ENCODE assay signal across 7 cellular contexts in genomic region chr14:68792022-68792829, GRCh38. TPM values are rescaled to one million over a fixed set of nuclear protein-coding genes. Genes with fewer than 3 reads are reported as not detected.
DNase-seq lines count a peak whose midpoint lies in the region; ATAC-seq and TF ChIP-seq lines count a peak whose summit lies in the region.

No MANE protein-coding gene starts in this region.

- peak overlapping the region; percentile 99 for H3K27ac ChIP-seq in neural progenitor cell

- H3K27me3 Mint-ChIP-seq in T-cell (no peaks in the 10 kb centered on the region), neural progenitor cell (ENCODE audit: insufficient read depth, low read depth) (peaks cover 33% of the 10 kb centered on the region)

- TF ChIP-seq CTCF in epithelial cell of proximal tubule (conservative IDR thresholded peaks at IDR 0.05; ENCODE audit: low read depth, low read length) (no peak), neural progenitor cell (IDR thresholded peaks at IDR 0.05) (no peak)

- peaks cover 88% of the 10 kb centered on the region for H3K79me2 ChIP-seq in neural progenitor cell (ENCODE audit: low read depth)

- H4K20me1 ChIP-seq in neural progenitor cell (ENCODE audit: low read depth) = peaks cover 56% of the 10 kb centered on the region

- peaks cover 98% of the 10 kb centered on the region for H3F3A ChIP-seq in neural progenitor cell (ENCODE audit: low read depth)

- H3K4me2 ChIP-seq in neural progenitor cell = peak overlapping the region; percentile 97

- H3K27me3 ChIP-seq in HAP-1 (ENCODE audit: low read depth) (no peaks in the 10 kb centered on the region), neural progenitor cell (no peaks in the 10 kb centered on the region)

- H3K9me3 ChIP-seq in HAP-1 (no peaks in the 10 kb centered on the region), neural progenitor cell (ENCODE audit: low read depth) (no peaks in the 10 kb centered on the region)

- in situ Hi-C loops in HAP-1 (cut with MboI; ENCODE audit: low sequenced_read_pairs) = no loop called here

- POLR2A ChIA-PET in T-cell (lab: Charles Lee) = interaction anchor here (0.6 to 2.9 kb wide), 15 partner anchors 9 to 812 kb away, joined by 3 to 26 read pairs (median 7); no protein-coding TSS in a partner anchor

- no peaks in the 10 kb centered on the region for H3K9me3 Mint-ChIP-seq in T-cell
- peaks cover 12% of the 10 kb centered on the region for H3K9me3 Mint-ChIP-seq in neural progenitor cell

- CTCF ChIA-PET in T-cell (lab: Charles Lee) = interaction anchor here (0.6 to 7.1 kb wide), 18 partner anchors 12 to 1433 kb away, joined by 3 to 95 read pairs (median 4); partner anchors contain the start of gene ATP6V1D (in 1 of the 2)

- H3K36me3 Mint-ChIP-seq in T-cell (peaks cover 36% of the 10 kb centered on the region), neural progenitor cell (peaks cover 52% of the 10 kb centered on the region)

- H3K4me1 ChIP-seq in HAP-1 (peaks cover 25% of the 10 kb centered on the region), neural progenitor cell (peaks cover 38% of the 10 kb centered on the region)

- peaks cover 20% of the 10 kb centered on the region for H3K36me3 ChIP-seq in HAP-1 (replicated peaks)
- H3K36me3 ChIP-seq in neural progenitor cell = peaks cover 12% of the 10 kb centered on the region

- peak in 1 of 2 experiments; percentile 48 for DNase-seq in HAP-1 (ENCODE audit: low spot score in 2 of 2)
- DNase-seq in T-cell = peak in 3 of 34 experiments; percentile 16 to 43 (median 30)
- DNase-seq in epithelial cell of proximal tubule (ENCODE audit: low read depth) = no peak
- DNase-seq in neural progenitor cell (ENCODE audit: low spot score) = peak; percentile 35
- no peak for DNase-seq in NCI-H128 (lab: John Stamatoyannopoulos, UW; ENCODE audit: unreplicated experiment)

- H3K4me1 Mint-ChIP-seq in T-cell (peaks cover 34 to 58% (median 43%) of the 10 kb centered on the region in 3 donors), neural progenitor cell (peaks cover 49% of the 10 kb centered on the region)

- H2AFZ ChIP-seq in neural progenitor cell (replicated peaks) = no peak overlapping the region

- H3K9ac ChIP-seq in neural progenitor cell = peak overlapping the region; percentile 86

- no peak for ATAC-seq in T-cell (replicated peaks in 1 of 4)
- no peak for ATAC-seq in HG03432 (IDR thresholded peaks at IDR 0.05; ENCODE audit: unreplicated experiment)
- ATAC-seq in GM18867 (IDR thresholded peaks at IDR 0.05; ENCODE audit: unreplicated experiment) = no peak

- H3K4me3 ChIP-seq in HAP-1 = peak overlapping the region; percentile 77
- peak overlapping the region; percentile 99 for H3K4me3 ChIP-seq in epithelial cell of proximal tubule (ENCODE audit: low read depth, low read length)
- H3K4me3 ChIP-seq in neural progenitor cell = peak overlapping the region; percentile 94

- H3K4me3 Mint-ChIP-seq in T-cell (peak overlapping the region; percentile 91 to 98 (median 96)), neural progenitor cell (peak overlapping the region; percentile 94)

- H3K27ac Mint-ChIP-seq in T-cell (peak overlapping the region; percentile 96 to 97), neural progenitor cell (peak overlapping the region; percentile 99)

RNA-seq across cellular contexts. Expression of gene ZFP36L1, which starts 0.6 kb away (rescaled TPM):
- total RNA-seq in T-cell (100 to 1,000 TPM; 123 to 253 (median 233) TPM), epithelial cell of proximal tubule (87.0 and 142 TPM in 2 replicates), neural progenitor cell (ENCODE audit: low replicate concordance) (42.9 and 95.5 TPM in 2 replicates)
